In genomic region chr10:87030912-87031635, GRCh38 we compare ENCODE assay signal across 37 cellular contexts. TPM values are rescaled to one million over a fixed set of nuclear protein-coding genes. Genes with fewer than 3 reads are reported as not detected.
"Had no signal": no experiment of that assay in that cellular context is flagged by ENCODE, and none has a peak within 500 bp of the region (broad histone marks: within the 10 kb centered on the region; RNA-seq: fewer than 3 reads in every experiment).

No MANE protein-coding gene starts in this region.

- H3K27me3 ChIP-seq: body of pancreas, esophagus squamous epithelium, gastroesophageal sphincter had no signal

- ATAC-seq: activated CD4-positive, alpha-beta T cell treated with anti-CD3 and anti-CD28 coated beads for 36 hours; activated CD8-positive, alpha-beta memory T cell treated with anti-CD3 and anti-CD28 coated beads, Interleukin-2, amount 10 ng/mL, durations not matched to agents 7 days and 5 days; activated CD8-positive, alpha-beta T cell treated with anti-CD3 and anti-CD28 coated beads, Interleukin-2, amount 10 ng/mL, durations not matched to agents 7 days and 5 days; activated T-cell treated with anti-CD3 and anti-CD28 coated beads, Interleukin-2, amount 50 U/mL, for 72 hours; body of pancreas; effector memory CD8-positive, alpha-beta T cell; gastroesophageal sphincter had no signal

- H3K36me3 ChIP-seq: esophagus squamous epithelium, gastroesophageal sphincter had no signal

- DNase-seq: activated CD4-positive, alpha-beta memory T cell treated with anti-CD3 and anti-CD28 coated beads for 36 hours; activated CD4-positive, alpha-beta T cell treated with anti-CD3 and anti-CD28 coated beads for 36 hours; activated CD4-positive, alpha-beta T cell treated with anti-CD3 and anti-CD28 coated beads, Interleukin-2, amount 10 ng/mL, durations not matched to agents 24 days and 14 days; activated CD4-positive, CD25-positive, alpha-beta regulatory T cell; activated CD4-positive, CD25-positive, alpha-beta regulatory T cell treated with anti-CD3 and anti-CD28 coated beads, Interleukin-2, amount 50 U/mL, for 72 hours; activated CD8-positive, alpha-beta memory T cell treated with anti-CD3 and anti-CD28 coated beads, Interleukin-2, amount 10 ng/mL, durations not matched to agents 7 days and 5 days; activated CD8-positive, alpha-beta memory T cell treated with anti-CD3 and anti-CD28 coated beads, Interleukin-2, amount 50 U/mL, for 4 hours; activated CD8-positive, alpha-beta T cell treated with anti-CD3 and anti-CD28 coated beads, Interleukin-2, amount 10 ng/mL, durations not matched to agents 7 days and 5 days; activated gamma-delta T cell; activated naive CD4-positive, alpha-beta T cell; activated naive CD4-positive, alpha-beta T cell treated with anti-CD3 and anti-CD28 coated beads, Interleukin-2, amount 50 U/mL, for 16 hours; activated T-cell treated with anti-CD3 and anti-CD28 coated beads, Interleukin-2, amount 50 U/mL, for 1 hour; activated T-cell treated with anti-CD3 and anti-CD28 coated beads, Interleukin-2, amount 50 U/mL, for 72 hours; amygdala; aorta; body of pancreas; caudate nucleus; cortex of kidney; dermis blood vessel endothelial cell; effector CD4-positive, alpha-beta T cell; effector memory CD8-positive, alpha-beta T cell; esophagus squamous epithelium; foreskin melanocyte; T-helper 2 cell had no signal

- H3K27ac Mint-ChIP-seq: activated CD4-positive, alpha-beta memory T cell treated with anti-CD3 and anti-CD28 coated beads for 36 hours; activated CD4-positive, alpha-beta T cell treated with anti-CD3 and anti-CD28 coated beads for 36 hours; activated CD4-positive, alpha-beta T cell treated with anti-CD3 and anti-CD28 coated beads, Interleukin-2, amount 10 ng/mL, durations not matched to agents 24 days and 14 days; activated CD8-positive, alpha-beta memory T cell treated with anti-CD3 and anti-CD28 coated beads, Interleukin-2, amount 10 ng/mL, durations not matched to agents 7 days and 5 days; activated CD8-positive, alpha-beta T cell treated with anti-CD3 and anti-CD28 coated beads, Interleukin-2, amount 10 ng/mL, durations not matched to agents 7 days and 5 days; activated naive CD8-positive, alpha-beta T cell; activated T-cell treated with anti-CD3 and anti-CD28 coated beads, Interleukin-2, amount 50 U/mL, for 72 hours; effector memory CD8-positive, alpha-beta T cell had no signal

- H3K4me3 Mint-ChIP-seq: activated CD4-positive, alpha-beta memory T cell treated with anti-CD3 and anti-CD28 coated beads for 36 hours; activated CD4-positive, alpha-beta T cell treated with anti-CD3 and anti-CD28 coated beads for 36 hours; activated CD4-positive, alpha-beta T cell treated with anti-CD3 and anti-CD28 coated beads, Interleukin-2, amount 10 ng/mL, durations not matched to agents 24 days and 14 days; activated CD8-positive, alpha-beta memory T cell treated with anti-CD3 and anti-CD28 coated beads, Interleukin-2, amount 10 ng/mL, durations not matched to agents 7 days and 5 days; activated CD8-positive, alpha-beta T cell treated with anti-CD3 and anti-CD28 coated beads, Interleukin-2, amount 10 ng/mL, durations not matched to agents 7 days and 5 days; activated naive CD8-positive, alpha-beta T cell; activated T-cell treated with anti-CD3 and anti-CD28 coated beads, Interleukin-2, amount 50 U/mL, for 72 hours; effector memory CD8-positive, alpha-beta T cell had no signal

- H3K9me3 Mint-ChIP-seq: activated CD4-positive, alpha-beta memory T cell treated with anti-CD3 and anti-CD28 coated beads for 36 hours; activated CD4-positive, alpha-beta T cell treated with anti-CD3 and anti-CD28 coated beads, Interleukin-2, amount 10 ng/mL, durations not matched to agents 24 days and 14 days; activated T-cell treated with anti-CD3 and anti-CD28 coated beads, Interleukin-2, amount 50 U/mL, for 72 hours had no signal

- FAIRE-seq: colon, endometrium, endothelial cell of umbilical vein had no signal

- H3K27ac ChIP-seq: body of pancreas, epithelial cell of prostate, esophagus squamous epithelium, gastroesophageal sphincter had no signal

- H3K9me3 ChIP-seq: body of pancreas had no signal

- H3K4me3 ChIP-seq: body of pancreas, esophagus squamous epithelium, gastroesophageal sphincter had no signal

- H3K36me3 Mint-ChIP-seq: activated CD4-positive, alpha-beta memory T cell treated with anti-CD3 and anti-CD28 coated beads for 36 hours; activated CD8-positive, alpha-beta memory T cell treated with anti-CD3 and anti-CD28 coated beads, Interleukin-2, amount 10 ng/mL, durations not matched to agents 7 days and 5 days; activated naive CD8-positive, alpha-beta T cell had no signal

- H3K27me3 Mint-ChIP-seq: activated CD4-positive, alpha-beta memory T cell treated with anti-CD3 and anti-CD28 coated beads for 36 hours; activated CD4-positive, alpha-beta T cell treated with anti-CD3 and anti-CD28 coated beads for 36 hours; activated naive CD8-positive, alpha-beta T cell had no signal

- H3K4me1 ChIP-seq: body of pancreas, esophagus squamous epithelium, gastroesophageal sphincter had no signal

- H3K4me1 Mint-ChIP-seq: activated CD4-positive, alpha-beta T cell treated with anti-CD3 and anti-CD28 coated beads for 36 hours; activated CD4-positive, alpha-beta T cell treated with anti-CD3 and anti-CD28 coated beads, Interleukin-2, amount 10 ng/mL, durations not matched to agents 24 days and 14 days had no signal

RNA-seq across cellular contexts. Expression of gene FAM25A, which starts 11.0 kb away (rescaled TPM):
- total RNA-seq: activated CD4-positive, alpha-beta memory T cell treated with anti-CD3 and anti-CD28 coated beads for 36 hours; activated CD4-positive, alpha-beta T cell treated with anti-CD3 and anti-CD28 coated beads for 36 hours; activated CD4-positive, alpha-beta T cell treated with anti-CD3 and anti-CD28 coated beads, Interleukin-2, amount 10 ng/mL, durations not matched to agents 24 days and 14 days; activated CD8-positive, alpha-beta memory T cell treated with anti-CD3 and anti-CD28 coated beads for 36 hours; activated CD8-positive, alpha-beta memory T cell treated with anti-CD3 and anti-CD28 coated beads, Interleukin-2, amount 10 ng/mL, durations not matched to agents 7 days and 5 days; activated CD8-positive, alpha-beta T cell treated with anti-CD3 and anti-CD28 coated beads, Interleukin-2, amount 10 ng/mL, durations not matched to agents 7 days and 5 days; activated T-cell treated with anti-CD3 and anti-CD28 coated beads, Interleukin-2, amount 50 U/mL, for 72 hours; aorta; body of pancreas; chondrocyte; dermis blood vessel endothelial cell; endothelial cell of umbilical vein; fibroblast of lung; fibroblast of villous mesenchyme; gastroesophageal sphincter; glomerular endothelial cell; T-helper 1 cell treated with Interleukin-12 subunit alpha and Interleukin-12 subunit beta and Interleukin-4 antibody, amounts not matched to agents 30 ng/mL and 1 ng/mL, for 36 hours had no signal
- polyA plus RNA-seq: adipose tissue, aorta, endothelial cell of umbilical vein, fibroblast of lung had no signal
